14 cellular contexts compared by ENCODE assay signal in genomic region chr3:143601738-143602480, GRCh38.
DNase-seq lines count a peak whose midpoint lies in the region; ATAC-seq, FAIRE-seq and TF ChIP-seq lines count a peak whose summit lies in the region.
"Had no signal": no experiment of that assay in that cellular context is flagged by ENCODE, and none has a peak within 500 bp of the region (broad histone marks: within the 10 kb centered on the region; RNA-seq: fewer than 3 reads in every experiment).

No MANE protein-coding gene starts in this region.

- no peak overlapping the region for H3K4me3 ChIP-seq in endothelial cell of umbilical vein (replicated peaks in 1 of 3; ENCODE audit: insufficient read depth in 1 of 3, low read depth in 1 of 3, low read length in 3 of 3)
- H3K4me3 ChIP-seq in right lobe of liver: no peak overlapping the region
- H3K4me3 ChIP-seq in kidney (ENCODE audit: low read length in 2 of 2): no peak overlapping the region
- H3K4me3 ChIP-seq: smooth muscle cell had no signal

- H3K9me3 ChIP-seq in endothelial cell of umbilical vein (replicated peaks; ENCODE audit: control insufficient read depth, insufficient read depth, low read length): no peaks in the 10 kb centered on the region
- no peaks in the 10 kb centered on the region for H3K9me3 ChIP-seq in right lobe of liver
- no peaks in the 10 kb centered on the region for H3K9me3 ChIP-seq in kidney (ENCODE audit: control insufficient read depth in 1 of 2, low read length in 2 of 2)
- H3K9me3 ChIP-seq: Caco-2 had no signal

- no peak overlapping the region for H2AFZ ChIP-seq in endothelial cell of umbilical vein (ENCODE audit: low read depth, low read length)

- H3K9ac ChIP-seq in endothelial cell of umbilical vein (replicated peaks; ENCODE audit: extremely low read depth, insufficient read depth, low read length): no peak overlapping the region
- no peak overlapping the region for H3K9ac ChIP-seq in kidney (ENCODE audit: low read length in 2 of 2)

- H3K27me3 ChIP-seq in endothelial cell of umbilical vein (ENCODE audit: control insufficient read depth in 2 of 2, insufficient read depth in 2 of 2, low read length in 2 of 2) (no peaks in the 10 kb centered on the region), right lobe of liver (no peaks in the 10 kb centered on the region)

- FAIRE-seq in endothelial cell of umbilical vein (lab: Jason Lieb, UNC) (no peak), kidney (lab: Jason Lieb, UNC) (no peak)
- FAIRE-seq: GM19239 had no signal

- no peak for TF ChIP-seq CTCF in endothelial cell of umbilical vein (IDR thresholded peaks at IDR 0.05; ENCODE audit: extremely low read depth in 1 of 2, insufficient read depth in 1 of 2, low read depth in 1 of 2, low read length in 2 of 2)
- no peak for TF ChIP-seq CTCF in right lobe of liver (IDR thresholded peaks at IDR 0.05)
- TF ChIP-seq CTCF in kidney (IDR thresholded peaks at IDR 0.05; ENCODE audit: borderline replicate concordance, extremely low read depth, insufficient read depth): no peak

- H3K4me2 ChIP-seq in endothelial cell of umbilical vein (ENCODE audit: insufficient read depth, low read length): no peak overlapping the region
- H3K4me2 ChIP-seq: smooth muscle cell had no signal

- ATAC-seq in right lobe of liver: peak in 3 of 4 donors; percentile 54 to 77 (median 64)

- dilution Hi-C loops in endothelial cell of umbilical vein (cut with MboI; ENCODE audit: extremely low pct_ligation_motif_present, low sequenced_read_pairs): no loop called here

- H3K9me1 ChIP-seq in endothelial cell of umbilical vein (replicated peaks; ENCODE audit: control insufficient read depth, extremely low read depth, insufficient read depth, low read length): no peaks in the 10 kb centered on the region

- WGBS in right lobe of liver (ENCODE audit: insufficient coverage, low coverage, low lambda C conversion rate, missing lambda C conversion rate): 53% methylated on average over 6 of the region's 6 CpGs

- H3K27ac ChIP-seq in endothelial cell of umbilical vein (ENCODE audit: insufficient read depth, low read depth, low read length): no peak overlapping the region
- peak overlapping the region in 1 of 3 donors; percentile 5 for H3K27ac ChIP-seq in right lobe of liver
- no peak overlapping the region for H3K27ac ChIP-seq in kidney (ENCODE audit: low read depth in 2 of 2, low read length in 2 of 2)

- peak; percentile 22 for DNase-seq in NCI-H2029 treated with DMSO at 0.1 percent for 48 hours (lab: John Stamatoyannopoulos, UW)
- DNase-seq in endothelial cell of umbilical vein (ENCODE audit: low read depth, low spot score): peak; percentile 24
- DNase-seq in right lobe of liver: peak in 1 of 3 donors; percentile 54
- peak; percentile 91 for DNase-seq in ureter (ENCODE audit: low spot score)
- DNase-seq in T-helper 1 cell: no peak
- DNase-seq in HuH-7.5 (ENCODE audit: low spot score): no peak
- no peak for DNase-seq in kidney
- DNase-seq: activated CD4-positive, alpha-beta T cell treated with anti-CD3 and anti-CD28 coated beads, Interleukin-2, amount 10 ng/mL, durations not matched to agents 24 days and 14 days; Caco-2; cerebellar nuclear complex; MM.1S; NCI-H748 treated with DMSO at 0.1 percent for 48 hours had no signal

- intact Hi-C loops in endothelial cell of umbilical vein (cut with micrococcal nuclease): no loop called here
- intact Hi-C loops in right lobe of liver (cut with DNase I): no loop called here
- intact Hi-C loops in kidney (cut with DNase I): no loop called here

- no peaks in the 10 kb centered on the region for H3K79me2 ChIP-seq in endothelial cell of umbilical vein (ENCODE audit: control insufficient read depth, insufficient read depth, low read length)

- H3K4me1 ChIP-seq in endothelial cell of umbilical vein (ENCODE audit: control insufficient read depth, extremely low read depth, insufficient read depth, low read length) (peaks cover 2% of the 10 kb centered on the region), right lobe of liver (no peaks in the 10 kb centered on the region), kidney (ENCODE audit: control insufficient read depth in 1 of 2, insufficient read depth in 1 of 2, low read depth in 1 of 2, low read length in 2 of 2) (no peaks in the 10 kb centered on the region)
- H3K4me1 ChIP-seq: Caco-2 had no signal

- BruUV-seq in endothelial cell of umbilical vein (replicated peaks; lab: Mats Ljungman, UMichigan): no TSS peak

- no peaks in the 10 kb centered on the region for H3K36me3 ChIP-seq in endothelial cell of umbilical vein (ENCODE audit: control insufficient read depth in 2 of 2, extremely low read depth in 1 of 2, insufficient read depth in 2 of 2, low read length in 2 of 2)
- H3K36me3 ChIP-seq in right lobe of liver: no peaks in the 10 kb centered on the region
- no peaks in the 10 kb centered on the region for H3K36me3 ChIP-seq in kidney (ENCODE audit: control insufficient read depth in 1 of 2, insufficient read depth in 2 of 2, low read length in 2 of 2)

- no peaks in the 10 kb centered on the region for H4K20me1 ChIP-seq in endothelial cell of umbilical vein (replicated peaks; ENCODE audit: control insufficient read depth, extremely low read depth, insufficient read depth, low read length)

- TF ChIP-seq POLR2A in endothelial cell of umbilical vein (IDR thresholded peaks at IDR 0.05; ENCODE audit: low read depth, low read length) (no peak), right lobe of liver (IDR thresholded peaks at IDR 0.05) (no peak)

- POLR2A ChIA-PET in endothelial cell of umbilical vein (lab: Charles Lee): no interaction called here

- CTCF ChIA-PET in endothelial cell of umbilical vein (lab: Charles Lee): no interaction called here

TF ChIP-seq in endothelial cell of umbilical vein, 7 proteins besides CTCF, POLR2A, EP300 and RAD21:
- TF ChIP-seq MYC (IDR thresholded peaks at IDR 0.05; ENCODE audit: low read depth, low read length) (no peak), GATA2 (IDR thresholded peaks at IDR 0.05; ENCODE audit: insufficient read depth, insufficient read length, low read depth, low read length) (no peak), FOS (IDR thresholded peaks at IDR 0.05; ENCODE audit: borderline replicate concordance, insufficient read depth, low read length) (no peak), EZH2 (IDR thresholded peaks at IDR 0.05; ENCODE audit: borderline replicate concordance, low read depth, low read length, severe bottlenecking) (no peak), JUN (IDR thresholded peaks at IDR 0.05; ENCODE audit: borderline replicate concordance, insufficient read depth, insufficient read length, low read depth) (no peak), POLR2AphosphoS5 (IDR thresholded peaks at IDR 0.05; ENCODE audit: insufficient read depth, low read depth, low read length) (no peak), MAX (IDR thresholded peaks at IDR 0.05; ENCODE audit: insufficient read depth, insufficient read length) (no peak)

Comparison
In these comparisons a context has a peak if more than half of its experiments do, and no peak if none do; other contexts are left out.
1. DNase-seq: peak in NCI-H2029 treated with DMSO at 0.1 percent for 48 hours (single experiment), endothelial cell of umbilical vein (single experiment) and ureter (single experiment); none in T-helper 1 cell (0 of 5), HuH-7.5 (single experiment) and kidney (single experiment).